ENCODE assay signal across 25 cellular contexts in genomic region chr7:72265505-72265904, GRCh38.
"Had no signal": no experiment of that assay in that cellular context is flagged by ENCODE, and none has a peak within 500 bp of the region (broad histone marks: within the 10 kb centered on the region; RNA-seq: fewer than 3 reads in every experiment).

No MANE protein-coding gene starts in this region.

- H3K36me3 ChIP-seq: MG63, SJSA1 had no signal

- H3K27me3 ChIP-seq: MG63, SJSA1 had no signal

- H3K27ac ChIP-seq: HL-60, SJSA1, SK-N-MC had no signal

- DNase-seq: IMR-90, Karpas-422, KG1, MG63, NCI-H1092, NCI-H1105 treated with DMSO at 0.1 percent for 48 hours, NCI-H1436, NCI-H187 treated with DMSO at 0.1 percent for 48 hours, NCI-H2081, NCI-H2107, NCI-H226, NCI-H446, NCI-H510A, NCI-H524 treated with DMSO at 0.1 percent for 48 hours, NCI-H69, NCI-H774, Right ventricle myocardium superior, RPMI8226, SIG-M5 had no signal

- ATAC-seq: HepG2 had no signal

- H3K4me1 ChIP-seq: SJSA1 had no signal

- H3K4me3 ChIP-seq: MG63, SJSA1, SK-N-MC had no signal

- H3K9me3 ChIP-seq: MG63, SJSA1 had no signal

- FAIRE-seq: HepG2, HTR-8/SVneo, RCC 7860 had no signal
